In genomic region chr4:5034206-5034605, GRCh38 we compare ENCODE assay signal across 27 cellular contexts. TPM values are rescaled to one million over a fixed set of nuclear protein-coding genes. Genes with fewer than 3 reads are reported as not detected.
DNase-seq lines count a peak whose midpoint lies in the region; ATAC-seq and TF ChIP-seq lines count a peak whose summit lies in the region.
"Had no signal": no experiment of that assay in that cellular context is flagged by ENCODE, and none has a peak within 500 bp of the region (broad histone marks: within the 10 kb centered on the region; RNA-seq: fewer than 3 reads in every experiment).

No MANE protein-coding gene starts in this region.

- H3K9ac ChIP-seq in stomach smooth muscle (ENCODE audit: low read length in 2 of 2) = no peak overlapping the region

- H3K4me3 Mint-ChIP-seq in effector memory CD8-positive, alpha-beta T cell = no peak overlapping the region
- H3K4me3 Mint-ChIP-seq: neural crest cell; stimulated activated naive CD8-positive, alpha-beta T cell treated with anti-CD3 and anti-CD28 coated beads, Interleukin-15, Interleukin-2, amounts not matched to agents 100 ng/mL and 50 ng/mL, for 24 hours had no signal

- H3K27me3 Mint-ChIP-seq in effector memory CD8-positive, alpha-beta T cell = peaks cover 0 to 12% of the 10 kb centered on the region in 2 donors
- H3K27me3 Mint-ChIP-seq: stimulated activated naive CD8-positive, alpha-beta T cell treated with anti-CD3 and anti-CD28 coated beads, Interleukin-15, Interleukin-2, amounts not matched to agents 100 ng/mL and 50 ng/mL, for 24 hours had no signal

- H3K4me1 Mint-ChIP-seq in effector memory CD8-positive, alpha-beta T cell (ENCODE audit: low read depth in 2 of 2) = peaks cover 0 to 4% of the 10 kb centered on the region in 2 donors

- peaks cover 29% of the 10 kb centered on the region for H3K4me1 ChIP-seq in stomach smooth muscle (ENCODE audit: control insufficient read depth, insufficient read depth, low read length)
- H3K4me1 ChIP-seq: right lobe of liver had no signal

- H3K27me3 ChIP-seq in stomach smooth muscle (ENCODE audit: control insufficient read depth in 1 of 2, insufficient read depth in 2 of 2, low read length in 2 of 2) = no peaks in the 10 kb centered on the region
- H3K27me3 ChIP-seq: gastrocnemius medialis, right lobe of liver had no signal

- H3K27ac Mint-ChIP-seq in effector memory CD8-positive, alpha-beta T cell = no peak overlapping the region
- H3K27ac Mint-ChIP-seq: activated B cell treated with CpG ODN at 0.5 μM for 24 hours; activated naive CD4-positive, alpha-beta T cell treated with anti-CD3 and anti-CD28 coated beads, Interleukin-2, amount 50 U/mL, for 72 hours; activated T-helper 2 cell treated with anti-CD3 and anti-CD28 coated beads, Interferon-gamma antibody, Interleukin-2, Interleukin-4, amounts not matched to agents 10 μg/mL and 5 μg/mL and 100 μg/mL, durations not matched to agents 14 hours and 24 hours and 36 hours; stimulated activated naive CD8-positive, alpha-beta T cell treated with anti-CD3 and anti-CD28 coated beads, Interleukin-15, Interleukin-2, amounts not matched to agents 100 ng/mL and 50 ng/mL, for 24 hours had no signal

- H3K36me3 Mint-ChIP-seq in effector memory CD8-positive, alpha-beta T cell (ENCODE audit: insufficient read depth) = no peaks in the 10 kb centered on the region
- H3K36me3 Mint-ChIP-seq: activated naive CD4-positive, alpha-beta T cell treated with anti-CD3 and anti-CD28 coated beads, Interleukin-2, amount 50 U/mL, for 72 hours had no signal

- no peaks in the 10 kb centered on the region for H3K9me3 ChIP-seq in stomach smooth muscle (ENCODE audit: control insufficient read depth in 2 of 2, low read length in 2 of 2)
- H3K9me3 ChIP-seq: gastrocnemius medialis, right lobe of liver had no signal

- H3K4me3 ChIP-seq in fibroblast of villous mesenchyme (ENCODE audit: low read depth, low read length) (no peak overlapping the region), stomach smooth muscle (ENCODE audit: low read length in 2 of 2) (peak overlapping the region in 1 of 2 donors; percentile 15)
- H3K4me3 ChIP-seq: gastrocnemius medialis, right lobe of liver had no signal

- H3K9me3 Mint-ChIP-seq in effector memory CD8-positive, alpha-beta T cell = no peaks in the 10 kb centered on the region
- H3K9me3 Mint-ChIP-seq: activated B cell treated with CpG ODN at 0.5 μM for 24 hours; activated T-helper 2 cell treated with anti-CD3 and anti-CD28 coated beads, Interferon-gamma antibody, Interleukin-2, Interleukin-4, amounts not matched to agents 10 μg/mL and 5 μg/mL and 100 μg/mL, durations not matched to agents 14 hours and 24 hours and 36 hours; neural crest cell; stimulated activated naive CD8-positive, alpha-beta T cell treated with anti-CD3 and anti-CD28 coated beads, Interleukin-15, Interleukin-2, amounts not matched to agents 100 ng/mL and 50 ng/mL, for 24 hours had no signal

- H3K27ac ChIP-seq in VCaP = peak overlapping the region; percentile 63
- peak overlapping the region; percentile 49 for H3K27ac ChIP-seq in stomach smooth muscle (ENCODE audit: low read length)
- H3K27ac ChIP-seq: right lobe of liver had no signal

- no peak for ATAC-seq in HG02981 (IDR thresholded peaks at IDR 0.05; ENCODE audit: unreplicated experiment)
- ATAC-seq in effector memory CD8-positive, alpha-beta T cell (replicated peaks) = no peak
- ATAC-seq: activated naive CD4-positive, alpha-beta T cell treated with anti-CD3 and anti-CD28 coated beads, Interleukin-2, amount 50 U/mL, for 72 hours; gastrocnemius medialis; PC-3; Right ventricle myocardium inferior had no signal

- no peak for TF ChIP-seq CTCF in VCaP (conservative IDR thresholded peaks at IDR 0.05)
- TF ChIP-seq CTCF in fibroblast of villous mesenchyme (IDR thresholded peaks at IDR 0.05; ENCODE audit: insufficient read depth, low read depth, low read length) = no peak

- DNase-seq in DMS 273 (lab: John Stamatoyannopoulos, UW; ENCODE audit: unreplicated experiment) (peak; percentile 46), fibroblast of villous mesenchyme (ENCODE audit: low read depth) (peak; percentile 13), NCI-H446 treated with DMSO at 0.1 percent for 48 hours (lab: John Stamatoyannopoulos, UW) (no peak)
- no peak for DNase-seq in effector memory CD8-positive, alpha-beta T cell
- DNase-seq: ACHN; activated B cell treated with CpG ODN at 0.5 μM for 24 hours; activated CD4-positive, alpha-beta T cell treated with anti-CD3 and anti-CD28 coated beads, Interleukin-2, amount 50 U/mL, for 48 hours; activated CD8-positive, alpha-beta memory T cell treated with anti-CD3 and anti-CD28 coated beads, Interleukin-2, amount 50 U/mL, for 4 hours; central memory CD4-positive, alpha-beta T cell; erythroblast; gastrocnemius medialis; NCI-H2029 treated with DMSO at 0.1 percent for 48 hours; NCI-H345; NCI-H774; PC-3; posterior cingulate gyrus; right lobe of liver; stimulated activated CD4-positive, alpha-beta T cell treated with anti-CD3 and anti-CD28 coated beads, Interleukin-15, amount 100 ng/mL, for 24 hours had no signal

- no peaks in the 10 kb centered on the region for H3K36me3 ChIP-seq in stomach smooth muscle (ENCODE audit: control insufficient read depth in 2 of 2, insufficient read depth in 2 of 2, low read length in 2 of 2)
- H3K36me3 ChIP-seq: gastrocnemius medialis, right lobe of liver had no signal

RNA-seq across cellular contexts. Expression of gene CYTL1, which starts 14.9 kb away (rescaled TPM):
- 1.3 TPM in 1 of 2 replicates, not detected in the other for total RNA-seq in fibroblast of villous mesenchyme
- total RNA-seq: activated B cell treated with CpG ODN at 0.5 μM for 24 hours; activated naive CD4-positive, alpha-beta T cell treated with anti-CD3 and anti-CD28 coated beads, Interleukin-2, amount 50 U/mL, for 72 hours; activated T-helper 2 cell treated with anti-CD3 and anti-CD28 coated beads, Interferon-gamma antibody, Interleukin-2, Interleukin-4, amounts not matched to agents 10 μg/mL and 5 μg/mL and 100 μg/mL, durations not matched to agents 14 hours and 24 hours and 36 hours; gastrocnemius medialis; MCF 10A; PC-3 had no signal

RNA-seq across cellular contexts. Expression of gene STK32B, which starts 17.1 kb away (rescaled TPM):
- total RNA-seq in fibroblast of villous mesenchyme = 1.3 and 2.6 TPM in 2 replicates
- total RNA-seq: activated B cell treated with CpG ODN at 0.5 μM for 24 hours; activated naive CD4-positive, alpha-beta T cell treated with anti-CD3 and anti-CD28 coated beads, Interleukin-2, amount 50 U/mL, for 72 hours; activated T-helper 2 cell treated with anti-CD3 and anti-CD28 coated beads, Interferon-gamma antibody, Interleukin-2, Interleukin-4, amounts not matched to agents 10 μg/mL and 5 μg/mL and 100 μg/mL, durations not matched to agents 14 hours and 24 hours and 36 hours; MCF 10A had no signal

Comparison
In these comparisons a context has a peak if more than half of its experiments do, and no peak if none do; other contexts are left out.
1. DNase-seq: peak in DMS 273 (single experiment) and fibroblast of villous mesenchyme (single experiment); none in NCI-H446 treated with DMSO at 0.1 percent for 48 hours (single experiment) and effector memory CD8-positive, alpha-beta T cell (0 of 3).